In the genomic region with DNA sequence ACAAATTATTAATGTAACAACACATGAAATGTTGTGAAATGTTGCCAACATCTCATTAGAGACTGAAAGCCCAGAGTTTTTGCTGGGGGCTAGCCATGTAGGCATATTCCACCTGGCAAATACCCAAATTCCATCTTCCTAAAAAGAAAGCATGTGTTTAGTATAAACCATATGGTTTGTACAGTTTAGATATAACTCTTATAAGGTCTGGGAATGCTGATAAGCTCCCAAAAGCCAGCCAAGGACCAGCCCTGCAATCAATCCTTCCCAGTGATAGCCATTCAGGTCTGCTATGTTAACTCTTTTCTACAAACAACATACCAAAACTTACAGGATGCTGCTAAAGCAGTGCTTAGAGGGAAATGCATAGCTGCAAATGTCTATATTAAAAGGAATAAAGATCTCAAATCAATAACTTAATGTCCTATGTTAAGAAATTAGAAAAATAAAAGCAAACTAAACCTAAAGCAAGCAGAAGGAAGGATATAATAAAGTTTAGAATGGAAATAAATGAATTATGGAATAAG, we compare ENCODE assay signal across 29 cellular contexts.
"Had no signal": no experiment of that assay in that cellular context is flagged by ENCODE, and none has a peak within 500 bp of the region (broad histone marks: within the 10 kb centered on the region; RNA-seq: fewer than 3 reads in every experiment).

No MANE protein-coding gene starts in this region.

- FAIRE-seq: islet of Langerhans, kidney, pancreas, small intestine had no signal

- H3K4me3 ChIP-seq: left lung, lower lobe of right lung, pancreas, prostate gland, sigmoid colon, spleen, tibial nerve, upper lobe of left lung, vagina had no signal

- ATAC-seq: left colon; left lung; lower lobe of right lung; naive thymus-derived CD8-positive, alpha-beta T cell; pancreas; right cardiac atrium; stimulated activated effector memory CD8-positive, alpha-beta T cell treated with anti-CD3 and anti-CD28 coated beads, Interleukin-12 subunit alpha, Interleukin-12 subunit beta, amount 100 ng/mL, for 72 hours had no signal

- H3K27ac ChIP-seq: left lung, lower lobe of right lung, pancreas, prostate gland, sigmoid colon, spleen, tibial nerve, upper lobe of left lung, vagina had no signal

- H3K27me3 ChIP-seq: left lung, pancreas, sigmoid colon, spleen, tibial nerve, upper lobe of left lung, vagina had no signal

- H3K36me3 Mint-ChIP-seq: stimulated activated effector memory CD8-positive, alpha-beta T cell treated with anti-CD3 and anti-CD28 coated beads, Interleukin-12 subunit alpha, Interleukin-12 subunit beta, amount 100 ng/mL, for 72 hours had no signal

- DNase-seq: hypothalamus; immature natural killer cell; kidney; left colon; left lung; lower lobe of right lung; mammary epithelial cell; mesenchymal stem cell; naive thymus-derived CD8-positive, alpha-beta T cell; nucleus accumbens; pancreas; posterior cingulate gyrus; retina; right cardiac atrium; sigmoid colon; small intestine; spleen; stimulated activated CD4-positive, alpha-beta T cell treated with anti-CD3 and anti-CD28 coated beads, Interleukin-4, amount 100 ng/mL, for 24 hours; stimulated activated naive CD4-positive, alpha-beta T cell; substantia nigra; upper lobe of left lung had no signal

- H3K27ac Mint-ChIP-seq: immature natural killer cell; naive thymus-derived CD8-positive, alpha-beta T cell; nephron; stimulated activated effector memory CD8-positive, alpha-beta T cell treated with anti-CD3 and anti-CD28 coated beads, Interleukin-12 subunit alpha, Interleukin-12 subunit beta, amount 100 ng/mL, for 72 hours; stimulated activated naive CD8-positive, alpha-beta T cell treated with anti-CD3 and anti-CD28 coated beads, Interleukin-15, Interleukin-2, amounts not matched to agents 100 ng/mL and 50 ng/mL, for 24 hours had no signal

- H3K4me3 Mint-ChIP-seq: immature natural killer cell; naive thymus-derived CD8-positive, alpha-beta T cell; nephron; neural crest cell; stimulated activated effector memory CD8-positive, alpha-beta T cell treated with anti-CD3 and anti-CD28 coated beads, Interleukin-12 subunit alpha, Interleukin-12 subunit beta, amount 100 ng/mL, for 72 hours; stimulated activated naive CD8-positive, alpha-beta T cell treated with anti-CD3 and anti-CD28 coated beads, Interleukin-15, Interleukin-2, amounts not matched to agents 100 ng/mL and 50 ng/mL, for 24 hours had no signal

- H3K9me3 ChIP-seq: lower lobe of right lung, pancreas, prostate gland, upper lobe of left lung, vagina had no signal

- H3K27me3 Mint-ChIP-seq: naive thymus-derived CD8-positive, alpha-beta T cell; stimulated activated naive CD8-positive, alpha-beta T cell treated with anti-CD3 and anti-CD28 coated beads, Interleukin-15, Interleukin-2, amounts not matched to agents 100 ng/mL and 50 ng/mL, for 24 hours had no signal

- H3K4me1 ChIP-seq: prostate gland had no signal

- H3K36me3 ChIP-seq: left lung, lower lobe of right lung, pancreas, prostate gland, sigmoid colon, spleen, tibial nerve, upper lobe of left lung, vagina had no signal
